Comparison of ENCODE assay signal across 10 cellular contexts in genomic region chr22:31846161-31847115, GRCh38.
DNase-seq lines count a peak whose midpoint lies in the region; ATAC-seq and TF ChIP-seq lines count a peak whose summit lies in the region.
"Had no signal": no experiment of that assay in that cellular context is flagged by ENCODE, and none has a peak within 500 bp of the region (broad histone marks: within the 10 kb centered on the region; RNA-seq: fewer than 3 reads in every experiment).

No MANE protein-coding gene starts in this region.

- no peaks in the 10 kb centered on the region for H3K4me1 ChIP-seq in RWPE2 (ENCODE audit: insufficient read depth, poor library complexity, severe bottlenecking)
- H3K4me1 ChIP-seq: SJCRH30 had no signal

- no peaks in the 10 kb centered on the region for H3K9me3 ChIP-seq in RWPE2 (ENCODE audit: severe bottlenecking)
- H3K9me3 ChIP-seq: SJCRH30 had no signal

- H3K4me3 ChIP-seq in GM12875 (ENCODE audit: low read depth, low read length) (no peak overlapping the region), RWPE2 (ENCODE audit: severe bottlenecking) (no peak overlapping the region), fibroblast of villous mesenchyme (ENCODE audit: low read depth, low read length) (no peak overlapping the region), dorsolateral prefrontal cortex (no peak overlapping the region)
- H3K4me3 ChIP-seq: lung, SJCRH30 had no signal

- H3K27ac ChIP-seq in RWPE2 (ENCODE audit: poor library complexity, severe bottlenecking) (no peak overlapping the region), dorsolateral prefrontal cortex (peak overlapping the region in 2 of 59 donors; percentile 0 to 5)
- H3K27ac ChIP-seq: SJCRH30 had no signal

- 0 out of 3 replicates have a peak, but pooled peaks have one; percentile 27 for ATAC-seq in RWPE2 (ENCODE audit: low read depth)

- TF ChIP-seq CTCF in GM12875 (IDR thresholded peaks at IDR 0.05; ENCODE audit: borderline replicate concordance, insufficient read depth, low read depth, low read length), result peak; percentile 79
- TF ChIP-seq CTCF in RWPE2 (IDR thresholded peaks at IDR 0.05; ENCODE audit: poor library complexity, severe bottlenecking), result no peak
- peak; percentile 42 for TF ChIP-seq CTCF in fibroblast of villous mesenchyme (IDR thresholded peaks at IDR 0.05; ENCODE audit: insufficient read depth, low read depth, low read length)
- TF ChIP-seq CTCF in dorsolateral prefrontal cortex (IDR thresholded peaks at IDR 0.05 in 54 of 56, conservative IDR thresholded peaks at IDR 0.05 in 2 of 56; ENCODE audit: low read depth in 1 of 56, partially characterized antibody in 56 of 56), result peak in 28 of 56 donors; percentile 9 to 45 (median 22)

- H3K36me3 ChIP-seq in RWPE2 (ENCODE audit: low read depth), result peaks cover 45% of the 10 kb centered on the region

- no peaks in the 10 kb centered on the region for H3K27me3 ChIP-seq in RWPE2 (ENCODE audit: insufficient read depth, poor library complexity, severe bottlenecking)
- no peaks in the 10 kb centered on the region for H3K27me3 ChIP-seq in dorsolateral prefrontal cortex
- H3K27me3 ChIP-seq: SJCRH30 had no signal

- peak; percentile 35 for DNase-seq in AG08396 (ENCODE audit: low spot score)
- no peak for DNase-seq in RWPE2 (ENCODE audit: low spot score)
- DNase-seq in fibroblast of villous mesenchyme (ENCODE audit: low read depth), result peak; percentile 92
- no peak for DNase-seq in effector CD4-positive, alpha-beta T cell
- no peak for DNase-seq in dorsolateral prefrontal cortex
- DNase-seq in GM19238 (ENCODE audit: insufficient read length, low spot score), result no peak
- DNase-seq in T-helper 9 cell, result no peak

- intact Hi-C loops in dorsolateral prefrontal cortex (cut with DNase I), result no loop called here

Comparison
In these comparisons a context has a peak if more than half of its experiments do, and no peak if none do; other contexts are left out.
1. DNase-seq: peak in AG08396 (single experiment) and fibroblast of villous mesenchyme (single experiment); none in RWPE2 (single experiment), effector CD4-positive, alpha-beta T cell (single experiment), dorsolateral prefrontal cortex (0 of 10), GM19238 (single experiment) and T-helper 9 cell (single experiment).